Comparison of ENCODE assay signal across 12 cellular contexts in genomic region chr11:122097419-122098001, GRCh38. TPM values are rescaled to one million over a fixed set of nuclear protein-coding genes. Genes with fewer than 3 reads are reported as not detected.
A peak's percentile ranks its signal among the peaks of the same experiment; 100 is the strongest.
DNase-seq lines count a peak whose midpoint lies in the region; ATAC-seq, FAIRE-seq and TF ChIP-seq lines count a peak whose summit lies in the region.
"Had no signal": no experiment of that assay in that cellular context is flagged by ENCODE, and none has a peak within 500 bp of the region (broad histone marks: within the 10 kb centered on the region; RNA-seq: fewer than 3 reads in every experiment).

No MANE protein-coding gene starts in this region.

- dilution Hi-C loops in endothelial cell of umbilical vein (cut with MboI; ENCODE audit: extremely low pct_ligation_motif_present, low sequenced_read_pairs): no loop called here

- H3K27me3 ChIP-seq in AG04450 (ENCODE audit: control insufficient read depth, insufficient read depth, low read length) (no peaks in the 10 kb centered on the region), endothelial cell of umbilical vein (ENCODE audit: control insufficient read depth in 2 of 2, insufficient read depth in 2 of 2, low read length in 2 of 2) (no peaks in the 10 kb centered on the region), ovary (no peaks in the 10 kb centered on the region)

- H3K27ac ChIP-seq in AG04450 (ENCODE audit: low read depth, low read length): peak overlapping the region; percentile 79
- H3K27ac ChIP-seq in endothelial cell of umbilical vein (ENCODE audit: insufficient read depth, low read depth, low read length): peak overlapping the region; percentile 71
- H3K27ac ChIP-seq in ovary: peak overlapping the region; percentile 31 to 93
- H3K27ac ChIP-seq: neutrophil had no signal

- no peaks in the 10 kb centered on the region for H3K9me1 ChIP-seq in endothelial cell of umbilical vein (replicated peaks; ENCODE audit: control insufficient read depth, extremely low read depth, insufficient read depth, low read length)

- H3K36me3 ChIP-seq in endothelial cell of umbilical vein (ENCODE audit: control insufficient read depth in 2 of 2, extremely low read depth in 1 of 2, insufficient read depth in 2 of 2, low read length in 2 of 2): peaks cover 0 to 4% of the 10 kb centered on the region in 2 experiments
- no peaks in the 10 kb centered on the region for H3K36me3 ChIP-seq in ovary
- H3K36me3 ChIP-seq: neutrophil had no signal

- H3K9me3 ChIP-seq in AG04450 (ENCODE audit: control insufficient read depth, insufficient read depth, low read length) (no peaks in the 10 kb centered on the region), endothelial cell of umbilical vein (replicated peaks; ENCODE audit: control insufficient read depth, insufficient read depth, low read length) (no peaks in the 10 kb centered on the region), ovary (no peaks in the 10 kb centered on the region)
- H3K9me3 ChIP-seq: neutrophil had no signal

- FAIRE-seq in endothelial cell of umbilical vein (lab: Jason Lieb, UNC): no peak
- no peak for FAIRE-seq in D721Med (lab: Jason Lieb, UNC)

- no peak overlapping the region for H2AFZ ChIP-seq in endothelial cell of umbilical vein (ENCODE audit: low read depth, low read length)

- peaks cover 67% of the 10 kb centered on the region for H3K79me2 ChIP-seq in endothelial cell of umbilical vein (ENCODE audit: control insufficient read depth, insufficient read depth, low read length)

- DNase-seq in AG04450 (ENCODE audit: low read depth, low spot score) (no peak), NCI-H2081 treated with DMSO at 0.1 percent for 48 hours (lab: John Stamatoyannopoulos, UW) (peak; percentile 73), endothelial cell of umbilical vein (ENCODE audit: low read depth, low spot score) (no peak), ovary (peak in 1 of 5 donors; percentile 21), D721Med (ENCODE audit: insufficient read length, low spot score) (no peak), OCI-M2 (lab: John Stamatoyannopoulos, UW; ENCODE audit: unreplicated experiment) (no peak)
- DNase-seq: activated CD8-positive, alpha-beta T cell treated with anti-CD3 and anti-CD28 coated beads for 36 hours; NCI-H510A; stimulated activated naive CD4-positive, alpha-beta T cell had no signal

- peaks cover 52% of the 10 kb centered on the region for H3K4me1 ChIP-seq in endothelial cell of umbilical vein (ENCODE audit: control insufficient read depth, extremely low read depth, insufficient read depth, low read length)
- H3K4me1 ChIP-seq in ovary (ENCODE audit: insufficient read depth): peaks cover 3% of the 10 kb centered on the region

- intact Hi-C loops in endothelial cell of umbilical vein (cut with micrococcal nuclease) (loop anchor here (2.0 kb wide), 1 partner anchor 375 kb away; no protein-coding TSS in a partner anchor), ovary (cut with DNase I) (loop anchor here in 2 of 4 donors (10.0 kb wide), 2 partner anchors 73 to 373 kb away; no protein-coding TSS in a partner anchor)

- no TSS peak for BruUV-seq in endothelial cell of umbilical vein (replicated peaks; lab: Mats Ljungman, UMichigan)

- no peak for TF ChIP-seq CTCF in AG04450 (IDR thresholded peaks at IDR 0.05; ENCODE audit: low read depth, low read length)
- no peak for TF ChIP-seq CTCF in endothelial cell of umbilical vein (IDR thresholded peaks at IDR 0.05; ENCODE audit: extremely low read depth in 1 of 2, insufficient read depth in 1 of 2, low read depth in 1 of 2, low read length in 2 of 2)
- TF ChIP-seq CTCF in ovary (IDR thresholded peaks at IDR 0.05): no peak
- TF ChIP-seq CTCF in D721Med (IDR thresholded peaks at IDR 0.05; ENCODE audit: insufficient read depth, missing control alignments): no peak

- CTCF ChIA-PET in AG04450 (lab: Charles Lee): interaction anchor here (0.6 to 5.9 kb wide), 5 partner anchors 105 to 443 kb away, joined by 3 to 37 read pairs (median 4); no protein-coding TSS in a partner anchor
- CTCF ChIA-PET in endothelial cell of umbilical vein (lab: Charles Lee): interaction anchor here (0.7 to 2.2 kb wide), 9 partner anchors 10 to 442 kb away, joined by 3 to 10 read pairs (median 4); partner anchors contain the start of gene BLID

- POLR2A ChIA-PET in AG04450 (lab: Yijun Ruan, JAX): interaction anchor here (0.7 to 1.2 kb wide), 3 partner anchors 22 to 83 kb away, joined by 3 to 4 read pairs (median 3); no protein-coding TSS in a partner anchor
- POLR2A ChIA-PET in endothelial cell of umbilical vein (lab: Charles Lee): no interaction called here

- ATAC-seq in GM19452 (IDR thresholded peaks at IDR 0.05; ENCODE audit: unreplicated experiment) (no peak), HG02981 (IDR thresholded peaks at IDR 0.05; ENCODE audit: unreplicated experiment) (no peak)
- ATAC-seq: activated CD8-positive, alpha-beta T cell treated with anti-CD3 and anti-CD28 coated beads for 36 hours had no signal

- 3 to 10% (median 7%) methylated on average over 11 of the region's 11 CpGs for WGBS in ovary, 3 donors

- no peak for TF ChIP-seq EP300 in ovary (IDR thresholded peaks at IDR 0.05)

- H3K4me2 ChIP-seq in endothelial cell of umbilical vein (ENCODE audit: insufficient read depth, low read length): peak overlapping the region; percentile 98

- H4K20me1 ChIP-seq in endothelial cell of umbilical vein (replicated peaks; ENCODE audit: control insufficient read depth, extremely low read depth, insufficient read depth, low read length): no peaks in the 10 kb centered on the region

- TF ChIP-seq POLR2A in endothelial cell of umbilical vein (IDR thresholded peaks at IDR 0.05; ENCODE audit: low read depth, low read length): no peak
- no peak for TF ChIP-seq POLR2A in ovary (IDR thresholded peaks at IDR 0.05)

- H3K4me3 ChIP-seq in AG04450 (ENCODE audit: low read depth, low read length) (peak overlapping the region; percentile 79), endothelial cell of umbilical vein (replicated peaks in 1 of 3; ENCODE audit: insufficient read depth in 1 of 3, low read depth in 1 of 3, low read length in 3 of 3) (peak overlapping the region in 2 of 3 experiments; percentile 69 to 96), ovary (peak overlapping the region; percentile 58)

- H3K9ac ChIP-seq in endothelial cell of umbilical vein (replicated peaks; ENCODE audit: extremely low read depth, insufficient read depth, low read length): peak overlapping the region; percentile 91

TF ChIP-seq in endothelial cell of umbilical vein, 7 proteins besides CTCF, POLR2A, EP300 and RAD21:
- no peak for TF ChIP-seq POLR2AphosphoS5 (IDR thresholded peaks at IDR 0.05; ENCODE audit: insufficient read depth, low read depth, low read length)
- no peak for TF ChIP-seq GATA2 (IDR thresholded peaks at IDR 0.05; ENCODE audit: insufficient read depth, insufficient read length, low read depth, low read length)
- TF ChIP-seq JUN (IDR thresholded peaks at IDR 0.05; ENCODE audit: borderline replicate concordance, insufficient read depth, insufficient read length, low read depth): no peak
- no peak for TF ChIP-seq MYC (IDR thresholded peaks at IDR 0.05; ENCODE audit: low read depth, low read length)
- no peak for TF ChIP-seq EZH2 (IDR thresholded peaks at IDR 0.05; ENCODE audit: borderline replicate concordance, low read depth, low read length, severe bottlenecking)
- no peak for TF ChIP-seq FOS (IDR thresholded peaks at IDR 0.05; ENCODE audit: borderline replicate concordance, insufficient read depth, low read length)
- TF ChIP-seq MAX (IDR thresholded peaks at IDR 0.05; ENCODE audit: insufficient read depth, insufficient read length): no peak

RNA-seq across cellular contexts. Expression of gene BLID, which starts 18.5 kb away (rescaled TPM):
- 0.48 and 0.94 TPM in 2 replicates for polyA plus RNA-seq in AG04450 (2011; rRNA removed)
- 19.8 and 30.4 TPM in 2 replicates for polyA minus RNA-seq in AG04450 (2011; rRNA and poly(A)+ RNA removed)
- total RNA-seq in endothelial cell of umbilical vein: 2.4 and 3.5 TPM in 2 replicates
- polyA plus RNA-seq in endothelial cell of umbilical vein: 0.12 TPM in 1 of 2 replicates, not detected in the other
- polyA plus RNA-seq in endothelial cell of umbilical vein (2011; cell fraction: cytosol; rRNA removed): not detected in 2 replicates
- 0.84 and 0.93 TPM in 2 replicates for polyA plus RNA-seq in endothelial cell of umbilical vein (2011; cell fraction: nucleus; rRNA removed)
- 0.21 TPM in 1 of 2 replicates, not detected in the other for polyA plus RNA-seq in endothelial cell of umbilical vein (2012)
- 3.8 and 4.3 TPM in 2 replicates for polyA minus RNA-seq in endothelial cell of umbilical vein
- polyA minus RNA-seq in endothelial cell of umbilical vein (2011; cell fraction: cytosol; rRNA and poly(A)+ RNA removed): not detected
- 8.1 and 24.4 TPM in 2 replicates for polyA minus RNA-seq in endothelial cell of umbilical vein (2011; cell fraction: nucleus; rRNA and poly(A)+ RNA removed)
- total RNA-seq in ovary: 10 to 100 TPM in 1 of 7 donors, 1 to 10 TPM in 6; 1.3 to 13.2 (median 4.1) TPM
- under 1 TPM in 1 of 2 donors, not detected in 1; 0.32 TPM for polyA plus RNA-seq in ovary
- total RNA-seq: activated CD8-positive, alpha-beta T cell treated with anti-CD3 and anti-CD28 coated beads for 36 hours had no signal
